10 cellular contexts compared by ENCODE assay signal in genomic region chr5:150498501-150498900, GRCh38. TPM values are rescaled to one million over a fixed set of nuclear protein-coding genes. Genes with fewer than 3 reads are reported as not detected.
A peak's percentile ranks its signal among the peaks of the same experiment; 100 is the strongest.
DNase-seq lines count a peak whose midpoint lies in the region; ATAC-seq, FAIRE-seq and TF ChIP-seq lines count a peak whose summit lies in the region.
"Had no signal": no experiment of that assay in that cellular context is flagged by ENCODE, and none has a peak within 500 bp of the region (broad histone marks: within the 10 kb centered on the region; RNA-seq: fewer than 3 reads in every experiment).

No MANE protein-coding gene starts in this region.

- H3K4me3 Mint-ChIP-seq in Calu3 (ENCODE audit: low read depth, unreplicated experiment): no peak overlapping the region

- H3K36me3 Mint-ChIP-seq in Calu3 (ENCODE audit: insufficient read depth, unreplicated experiment): peaks cover 16% of the 10 kb centered on the region

- H3K27ac Mint-ChIP-seq in Calu3 (ENCODE audit: unreplicated experiment): peak overlapping the region; percentile 3

- H3K9me1 ChIP-seq in K562 (ENCODE audit: control insufficient read depth, insufficient read depth, low read length): peaks cover 9% of the 10 kb centered on the region

- no peak for TF ChIP-seq POLR2A in K562 (conservative IDR thresholded peaks at IDR 0.05)
- no peak for TF ChIP-seq POLR2A in sigmoid colon (IDR thresholded peaks at IDR 0.05)

- H3K27me3 Mint-ChIP-seq in Calu3 (ENCODE audit: unreplicated experiment): no peaks in the 10 kb centered on the region

- in situ Hi-C loops in K562 (cut with MboI): no loop called here

- DNase-seq in Calu3 (no peak), K562 (ENCODE audit: extremely low read depth in 1 of 4, low spot score in 3 of 4) (no peak), iPS DF 6.9 (ENCODE audit: low read depth, low spot score) (peak; percentile 60), sigmoid colon (no peak), NCI-H524 (lab: John Stamatoyannopoulos, UW) (no peak), NAMALWA (ENCODE audit: low spot score) (no peak), Ammon's horn (ENCODE audit: low spot score) (no peak), DMS79 treated with DMSO at 0.1 percent for 48 hours (lab: John Stamatoyannopoulos, UW) (no peak)
- DNase-seq: central memory CD4-positive, alpha-beta T cell; KG1 had no signal

- no peaks in the 10 kb centered on the region for H3K27me3 ChIP-seq in K562 (ENCODE audit: control insufficient read depth in 2 of 2, insufficient read depth in 2 of 2, low read length in 2 of 2)
- H3K27me3 ChIP-seq in iPS DF 6.9 (ENCODE audit: control insufficient read depth, insufficient read depth, low read length): no peaks in the 10 kb centered on the region
- H3K27me3 ChIP-seq in sigmoid colon: no peaks in the 10 kb centered on the region

- no peaks in the 10 kb centered on the region for H3K9me3 ChIP-seq in K562 (replicated peaks; ENCODE audit: control insufficient read depth, insufficient read depth, low read depth, low read length)
- H3K9me3 ChIP-seq in iPS DF 6.9 (ENCODE audit: control insufficient read depth, insufficient read depth, low read length): no peaks in the 10 kb centered on the region
- no peaks in the 10 kb centered on the region for H3K9me3 ChIP-seq in sigmoid colon

- H3K27ac ChIP-seq in K562 (ENCODE audit: extremely low read depth, low read depth, low read length) (no peak overlapping the region), iPS DF 6.9 (ENCODE audit: low read length) (no peak overlapping the region), sigmoid colon (peak overlapping the region; percentile 58 to 78 (median 72))

- BruUV-seq in Calu3 (replicated peaks; lab: Mats Ljungman, UMichigan) (no TSS peak), K562 (replicated peaks; lab: Mats Ljungman, UMichigan) (no TSS peak)

- intact Hi-C loops in Calu3 (cut with micrococcal nuclease; ENCODE audit: unreplicated experiment) (no loop called here), K562 (cut with micrococcal nuclease) (no loop called here), sigmoid colon (cut with DNase I) (no loop called here)

- FAIRE-seq in K562 (lab: Jason Lieb, UNC): no peak

- H3K9me3 Mint-ChIP-seq in Calu3 (ENCODE audit: low read depth, unreplicated experiment): no peaks in the 10 kb centered on the region

- peaks cover 55% of the 10 kb centered on the region for H3K4me1 Mint-ChIP-seq in Calu3 (ENCODE audit: low read depth, unreplicated experiment)

- H4K20me1 ChIP-seq in K562 (replicated peaks; ENCODE audit: control insufficient read depth, insufficient read depth, low read length): peaks cover 40% of the 10 kb centered on the region

- TF ChIP-seq CTCF in Calu3 (IDR thresholded peaks at IDR 0.05; ENCODE audit: unreplicated experiment) (no peak), K562 (IDR thresholded peaks at IDR 0.05 in 2 of 3, conservative IDR thresholded peaks at IDR 0.05 in 1 of 3; ENCODE audit: insufficient read depth in 2 of 3, low read depth in 1 of 3, low read length in 3 of 3) (no peak), sigmoid colon (IDR thresholded peaks at IDR 0.05) (no peak)

- no peak overlapping the region for H2AFZ ChIP-seq in K562 (ENCODE audit: low read depth, low read length)

- no peak; the same call in 2 of the 3 replicates for ATAC-seq in K562

- no peak for TF ChIP-seq RAD21 in K562 (CRISPR knock-in tag; conservative IDR thresholded peaks at IDR 0.05 in 1 of 2, IDR thresholded peaks at IDR 0.05 in 1 of 2)

- TF ChIP-seq EP300 in K562 (IDR thresholded peaks at IDR 0.05; ENCODE audit: low read length) (no peak), sigmoid colon (IDR thresholded peaks at IDR 0.05) (no peak)

- peaks cover 62% of the 10 kb centered on the region for H3K79me2 ChIP-seq in K562 (ENCODE audit: control insufficient read depth, insufficient read depth, low read length)

- WGBS in K562 (ENCODE audit: insufficient coverage, low coverage, missing lambda C conversion rate): 77% methylated on average over 6 of the region's 6 CpGs
- WGBS in iPS DF 6.9 (ENCODE audit: insufficient coverage, insufficient read length): no CpG with 5 or more reads among the region's 6 CpGs
- WGBS in sigmoid colon, 2 donors: 79 to 84% methylated on average over 6 of the region's 6 CpGs

- H3K36me3 ChIP-seq in K562 (ENCODE audit: control insufficient read depth, insufficient read depth, low read length): peaks cover 7% of the 10 kb centered on the region; the same call in 2 of the 3 replicates
- H3K36me3 ChIP-seq in iPS DF 6.9 (ENCODE audit: control insufficient read depth, insufficient read depth, low read length): no peaks in the 10 kb centered on the region
- no peaks in the 10 kb centered on the region for H3K36me3 ChIP-seq in sigmoid colon

- POLR2A ChIA-PET in K562 (lab: Yijun Ruan, JAX): interaction anchor here (0.9 to 5.7 kb wide), 4 partner anchors 9 to 26 kb away, joined by 3 to 57 read pairs (median 10); no protein-coding TSS in a partner anchor

- peak overlapping the region in 1 of 2 experiments; percentile 6; a peak in 1 of 4 replicates for H3K9ac ChIP-seq in K562 (ENCODE audit: insufficient read depth in 1 of 2, low read depth in 2 of 2, low read length in 2 of 2)

- 0 out of 2 replicates have a peak overlapping the region, but pooled peaks have one; percentile 13 for H3K4me2 ChIP-seq in K562 (ENCODE audit: insufficient read depth, low read length)

- H3K4me3 ChIP-seq in K562 (no peak overlapping the region), iPS DF 6.9 (ENCODE audit: low read length) (no peak overlapping the region), sigmoid colon (no peak overlapping the region)

- H3K4me1 ChIP-seq in K562 (replicated peaks in 1 of 2; ENCODE audit: control insufficient read depth in 2 of 2, insufficient read depth in 2 of 2, low read length in 2 of 2) (peaks cover 33 to 54% of the 10 kb centered on the region in 2 experiments), iPS DF 6.9 (ENCODE audit: control insufficient read depth, insufficient read depth, low read length) (peaks cover 24% of the 10 kb centered on the region), sigmoid colon (peaks cover 0 to 80% (median 74%) of the 10 kb centered on the region in 4 donors)

- CTCF ChIA-PET in Calu3 (lab: Charles Lee): interaction anchor here (1.3 to 1.9 kb wide), 3 partner anchors 12 to 25 kb away, joined by 3 to 6 read pairs (median 5); no protein-coding TSS in a partner anchor
- CTCF ChIA-PET in K562 (lab: Yijun Ruan, JAX; ENCODE audit: low intra/inter-chr PET ratio): no interaction called here

TF ChIP-seq in K562, 482 proteins besides CTCF, POLR2A, EP300 and RAD21 (continues in another document):
- TF ChIP-seq ETV1 (tag; conservative IDR thresholded peaks at IDR 0.05; ENCODE audit: low read depth): no peak
- TF ChIP-seq LEF1 (IDR thresholded peaks at IDR 0.05): no peak
- no peak for TF ChIP-seq ZNF134 (CRISPR knock-in tag; conservative IDR thresholded peaks at IDR 0.05)
- TF ChIP-seq FIP1L1 (IDR thresholded peaks at IDR 0.05; ENCODE audit: low read depth, low read length, poor library complexity, severe bottlenecking): no peak
- TF ChIP-seq SAFB2 (IDR thresholded peaks at IDR 0.05; ENCODE audit: borderline replicate concordance, low read depth, low read length, severe bottlenecking): no peak

RNA-seq across cellular contexts. Expression of gene NDST1, which starts 9.4 kb away (rescaled TPM):
- total RNA-seq in Calu3 (2022): 62.5 and 72.6 TPM in 2 replicates
- 39.5 and 84.3 TPM in 2 replicates for total RNA-seq in K562 (2011; cell fraction: chromatin; rRNA removed; ENCODE audit: low replicate concordance)
- 40.4 and 42.6 TPM in 2 replicates for total RNA-seq in K562 (2011; cell fraction: nucleolus; rRNA removed)
- 43.0 and 46.6 TPM in 2 replicates for total RNA-seq in K562 (2011; cell fraction: nucleoplasm; rRNA removed)
- total RNA-seq in K562 (2014; rRNA removed): 14.0 and 15.3 TPM in 2 replicates
- total RNA-seq in K562 (2014; rRNA removed; fragmentation: Illumina TruSeq; extraction: Trizol): 7.4 and 8.7 TPM in 2 replicates
- 9.9 and 11.5 TPM in 2 replicates for total RNA-seq in K562 (2015; rRNA removed; fragmentation: Illumina TruSeq; extraction: Trizol)
- total RNA-seq in K562 (2021): 43.2 and 47.9 TPM in 2 replicates
- polyA plus RNA-seq in K562 (2011; rRNA removed): 9.7 and 17.1 TPM in 2 replicates
- 13.1 and 18.3 TPM in 2 replicates for polyA plus RNA-seq in K562 (2011; cell fraction: cytosol; rRNA removed)
- polyA plus RNA-seq in K562 (2011; cell fraction: nucleus; rRNA removed): 28.2 and 31.3 TPM in 2 replicates
- 14.9 and 22.7 TPM in 2 replicates for polyA plus RNA-seq in K562 (2012)
- polyA plus RNA-seq in K562 (2014; fragmentation: Illumina TruSeq; extraction: Trizol): 18.4 and 19.9 TPM in 2 replicates
- polyA plus RNA-seq in K562 (2014; fragmentation: Nextera tagmentation; extraction: Ambion mirVana): under 1 TPM; 0.38 to 0.39 TPM
- 12.0 and 14.1 TPM in 2 replicates for polyA plus RNA-seq in K562 (2014; rRNA removed)
- polyA minus RNA-seq in K562 (2011; rRNA and poly(A)+ RNA removed): 14.5 and 17.3 TPM in 2 replicates
- 19.3 and 27.4 TPM in 2 replicates for polyA minus RNA-seq in K562 (2011; cell fraction: cytosol; rRNA and poly(A)+ RNA removed)
- polyA minus RNA-seq in K562 (2011; cell fraction: nucleus; rRNA and poly(A)+ RNA removed): 12.3 and 21.3 TPM in 2 replicates
- 10 to 100 TPM; 26.5 to 74.8 (median 43.7) TPM for total RNA-seq in sigmoid colon
- polyA plus RNA-seq in sigmoid colon: 10 to 100 TPM in 2 of 3 donors, 1 to 10 TPM in 1; 5.4 to 39.4 (median 13.9) TPM

RNA-seq across cellular contexts. Expression of gene RPS14, which starts 49.0 kb away (rescaled TPM):
- 2,194 and 2,330 TPM in 2 replicates for total RNA-seq in Calu3 (2022)
- total RNA-seq in K562 (2011; cell fraction: chromatin; rRNA removed; ENCODE audit: low replicate concordance): 265 and 394 TPM in 2 replicates
- total RNA-seq in K562 (2011; cell fraction: nucleolus; rRNA removed): 818 and 919 TPM in 2 replicates
- 1,009 and 1,942 TPM in 2 replicates for total RNA-seq in K562 (2011; cell fraction: nucleoplasm; rRNA removed)
- 3,004 and 3,238 TPM in 2 replicates for total RNA-seq in K562 (2014; rRNA removed)
- total RNA-seq in K562 (2014; rRNA removed; fragmentation: Illumina TruSeq; extraction: Trizol): 3,003 and 3,017 TPM in 2 replicates
- total RNA-seq in K562 (2015; rRNA removed; fragmentation: Illumina TruSeq; extraction: Trizol): 2,679 and 2,873 TPM in 2 replicates
- total RNA-seq in K562 (2021): 3,285 and 3,523 TPM in 2 replicates
- 5,983 and 6,751 TPM in 2 replicates for polyA plus RNA-seq in K562 (2011; rRNA removed)
- polyA plus RNA-seq in K562 (2011; cell fraction: cytosol; rRNA removed): 5,490 and 8,746 TPM in 2 replicates
- polyA plus RNA-seq in K562 (2011; cell fraction: nucleus; rRNA removed): 1,361 and 2,299 TPM in 2 replicates
- polyA plus RNA-seq in K562 (2012): 4,665 and 5,719 TPM in 2 replicates
- polyA plus RNA-seq in K562 (2014; fragmentation: Illumina TruSeq; extraction: Trizol): 3,907 and 4,185 TPM in 2 replicates
- 1,000 to 10,000 TPM; 1,824 to 2,512 TPM for polyA plus RNA-seq in K562 (2014; fragmentation: Nextera tagmentation; extraction: Ambion mirVana)
- polyA plus RNA-seq in K562 (2014; rRNA removed): 4,384 and 5,321 TPM in 2 replicates
- 3,342 and 3,929 TPM in 2 replicates for polyA minus RNA-seq in K562 (2011; rRNA and poly(A)+ RNA removed)
- polyA minus RNA-seq in K562 (2011; cell fraction: cytosol; rRNA and poly(A)+ RNA removed): 682 and 753 TPM in 2 replicates
- polyA minus RNA-seq in K562 (2011; cell fraction: nucleus; rRNA and poly(A)+ RNA removed): 162 and 371 TPM in 2 replicates
- 1,000 to 10,000 TPM; 3,111 to 5,491 (median 5,342) TPM for total RNA-seq in sigmoid colon
- 1,000 to 10,000 TPM; 3,769 to 7,878 (median 4,593) TPM for polyA plus RNA-seq in sigmoid colon

Comparison
In these comparisons a context has a peak if more than half of its experiments do, and no peak if none do; other contexts are left out.
1. H3K27ac ChIP-seq: peak in sigmoid colon (4 of 4); none in K562 (single experiment) and iPS DF 6.9 (single experiment).